8 cellular contexts compared by ENCODE assay signal in genomic region chr5:96896285-96896711, GRCh38. TPM values are rescaled to one million over a fixed set of nuclear protein-coding genes. Genes with fewer than 3 reads are reported as not detected.
A peak's percentile ranks its signal among the peaks of the same experiment; 100 is the strongest.
DNase-seq lines count a peak whose midpoint lies in the region; ATAC-seq and TF ChIP-seq lines count a peak whose summit lies in the region.

No MANE protein-coding gene starts in this region.

- TF ChIP-seq EP300 in sigmoid colon (IDR thresholded peaks at IDR 0.05) = no peak

- H3K4me3 Mint-ChIP-seq in dendritic cell treated with granulocyte-macrophage colony-stimulating factor and Interleukin-4, amounts not matched to agents 40 ng/mL and 50 ng/mL, for 4 days = peak overlapping the region; percentile 70

- TF ChIP-seq CTCF in GM12864 (IDR thresholded peaks at IDR 0.05; ENCODE audit: low read depth, low read length, missing control alignments) = no peak
- no peak for TF ChIP-seq CTCF in uterus (IDR thresholded peaks at IDR 0.05)
- TF ChIP-seq CTCF in sigmoid colon (IDR thresholded peaks at IDR 0.05) = no peak

- H3K27me3 ChIP-seq in uterus (no peaks in the 10 kb centered on the region), sigmoid colon (no peaks in the 10 kb centered on the region)

- H3K4me1 ChIP-seq in uterus = no peaks in the 10 kb centered on the region
- H3K4me1 ChIP-seq in sigmoid colon = no peaks in the 10 kb centered on the region

- peaks cover 14% of the 10 kb centered on the region for H3K4me1 Mint-ChIP-seq in dendritic cell treated with granulocyte-macrophage colony-stimulating factor and Interleukin-4, amounts not matched to agents 40 ng/mL and 50 ng/mL, for 4 days (ENCODE audit: low read depth)

- DNase-seq in GM12864 (ENCODE audit: low read depth) (no peak), uterus (no peak), sigmoid colon (no peak), NCI-H1930 (lab: John Stamatoyannopoulos, UW) (no peak), NCI-H69 (lab: John Stamatoyannopoulos, UW) (no peak)

- 42 to 83% methylated on average over 4 of the region's 4 CpGs for WGBS in sigmoid colon, 2 donors

- H3K27ac ChIP-seq in uterus = no peak overlapping the region
- no peak overlapping the region for H3K27ac ChIP-seq in sigmoid colon

- H3K36me3 ChIP-seq in uterus (no peaks in the 10 kb centered on the region), sigmoid colon (peaks cover 0 to 62% (median 0%) of the 10 kb centered on the region in 4 donors)

- H3K27ac Mint-ChIP-seq in dendritic cell treated with granulocyte-macrophage colony-stimulating factor and Interleukin-4, amounts not matched to agents 40 ng/mL and 50 ng/mL, for 4 days = peak overlapping the region; percentile 89

- ATAC-seq in GM21447 (IDR thresholded peaks at IDR 0.05; ENCODE audit: unreplicated experiment) = peak; percentile 76
- ATAC-seq in HG03565 (IDR thresholded peaks at IDR 0.05; ENCODE audit: unreplicated experiment) = peak; percentile 66

- H3K36me3 Mint-ChIP-seq in dendritic cell treated with granulocyte-macrophage colony-stimulating factor and Interleukin-4, amounts not matched to agents 40 ng/mL and 50 ng/mL, for 4 days (ENCODE audit: low read depth) = peaks cover 54% of the 10 kb centered on the region

- no peak for TF ChIP-seq POLR2A in uterus (IDR thresholded peaks at IDR 0.05)
- TF ChIP-seq POLR2A in sigmoid colon (IDR thresholded peaks at IDR 0.05) = no peak

- H3K27me3 Mint-ChIP-seq in dendritic cell treated with granulocyte-macrophage colony-stimulating factor and Interleukin-4, amounts not matched to agents 40 ng/mL and 50 ng/mL, for 4 days = no peaks in the 10 kb centered on the region

- H3K9me3 ChIP-seq in uterus (no peaks in the 10 kb centered on the region), sigmoid colon (no peaks in the 10 kb centered on the region)

- peak overlapping the region; percentile 18; the same call in 1 of the 2 replicates for H3K4me3 ChIP-seq in GM12864 (ENCODE audit: low read depth, low read length)
- H3K4me3 ChIP-seq in uterus = no peak overlapping the region
- no peak overlapping the region for H3K4me3 ChIP-seq in sigmoid colon

- intact Hi-C loops in dendritic cell treated with granulocyte-macrophage colony-stimulating factor and Interleukin-4, amounts not matched to agents 40 ng/mL and 50 ng/mL, for 4 days (cut with micrococcal nuclease) = loop anchor here (2.0 kb wide), 1 partner anchor 41 kb away; the partner anchor contains the start of gene LNPEP
- intact Hi-C loops in uterus (cut with DNase I; ENCODE audit: low total_unique reads) = no loop called here
- intact Hi-C loops in sigmoid colon (cut with DNase I) = no loop called here

- H3K9me3 Mint-ChIP-seq in dendritic cell treated with granulocyte-macrophage colony-stimulating factor and Interleukin-4, amounts not matched to agents 40 ng/mL and 50 ng/mL, for 4 days = no peaks in the 10 kb centered on the region

RNA-seq across cellular contexts. Expression of gene ERAP2, which starts 20.0 kb away (rescaled TPM):
- total RNA-seq in uterus (10 to 100 TPM in 3 of 4 donors, 1 to 10 TPM in 1; 9.5 to 29.2 (median 17.1) TPM), sigmoid colon (10 to 100 TPM in 1 of 4 donors, 1 to 10 TPM in 3; 7.7 to 10.7 (median 8.2) TPM)
- 10 to 100 TPM in 1 of 3 donors, under 1 TPM in 2; 0.60 to 44.9 (median 0.92) TPM for polyA plus RNA-seq in sigmoid colon

RNA-seq across cellular contexts. Expression of gene LNPEP, which starts 39.6 kb away (rescaled TPM):
- total RNA-seq in uterus = 10 to 100 TPM; 32.5 to 93.9 (median 51.1) TPM
- 10 to 100 TPM; 45.2 to 68.1 (median 59.0) TPM for total RNA-seq in sigmoid colon
- 10 to 100 TPM in 1 of 3 donors, 1 to 10 TPM in 2; 1.4 to 12.7 (median 1.8) TPM for polyA plus RNA-seq in sigmoid colon
